Comparison of ENCODE assay signal across 1 cellular context in the genomic region with DNA sequence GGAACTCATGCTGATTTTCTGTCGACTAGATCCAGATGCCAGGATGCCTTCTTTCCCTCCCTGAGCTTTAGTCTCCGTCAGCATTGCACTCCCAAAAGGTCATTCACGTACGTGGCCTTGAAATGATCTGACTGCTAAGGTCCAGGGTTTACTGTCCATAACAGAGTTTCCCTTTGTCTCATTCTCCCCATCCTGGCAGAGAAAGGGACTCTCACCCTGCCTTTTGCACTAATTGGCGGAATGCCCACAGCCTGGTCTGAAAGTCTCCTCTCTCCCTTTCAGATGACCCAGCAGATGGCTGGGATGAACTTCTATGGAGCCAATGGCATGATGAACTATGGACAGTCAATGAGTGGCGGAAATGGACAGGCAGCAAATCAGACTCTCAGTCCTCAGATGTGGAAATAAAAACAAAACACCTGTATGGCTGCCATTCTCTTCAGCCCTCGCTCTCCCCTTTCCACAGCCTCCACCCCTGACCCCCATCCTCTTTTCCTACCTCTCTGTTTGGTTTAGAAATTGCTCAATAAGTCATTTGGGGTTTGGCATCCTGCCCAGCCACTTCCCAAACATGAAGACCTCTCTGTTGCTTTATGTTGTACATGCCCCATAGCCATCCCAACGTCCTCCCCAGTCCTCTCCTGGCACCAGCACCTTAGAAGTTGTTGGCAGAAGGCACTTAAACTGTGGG.
TF ChIP-seq lines count a peak whose summit lies in the region.

No MANE protein-coding gene starts in this region.

TF ChIP-seq in HepG2, 621 proteins besides CTCF, POLR2A, EP300 and RAD21 (continued from another document and continues in another):
- TF ChIP-seq HMGXB4 (CRISPR knock-in tag; IDR thresholded peaks at IDR 0.05; ENCODE audit: borderline replicate concordance in 1 of 2, low read depth in 1 of 2) (peak; percentile 27 to 47; a peak in 2 of 4 replicates), GATAD2A (CRISPR knock-in tag; IDR thresholded peaks at IDR 0.05) (peak; percentile 86), ZNF432 (CRISPR knock-in tag; IDR thresholded peaks at IDR 0.05; ENCODE audit: borderline replicate concordance) (no peak), PTBP1 (IDR thresholded peaks at IDR 0.05; ENCODE audit: low read depth, low read length, poor library complexity, severe bottlenecking) (no peak), U2AF1 (optimal IDR thresholded peaks at IDR 0.05; ENCODE audit: low read depth, low read length) (peak; percentile 58), ZSCAN30 (CRISPR knock-in tag; IDR thresholded peaks at IDR 0.05) (no peak), SP5 (CRISPR knock-in tag; IDR thresholded peaks at IDR 0.05; ENCODE audit: borderline replicate concordance, low read depth) (no peak), ISL2 (CRISPR knock-in tag; IDR thresholded peaks at IDR 0.05) (peak; percentile 88), POGZ (CRISPR knock-in tag; IDR thresholded peaks at IDR 0.05) (peak; percentile 87), TFDP2 (CRISPR knock-in tag; IDR thresholded peaks at IDR 0.05) (peak; percentile 49; the same call in 1 of the 2 replicates), MAFG (CRISPR knock-in tag; IDR thresholded peaks at IDR 0.05) (no peak), ZNF781 (CRISPR knock-in tag; IDR thresholded peaks at IDR 0.05; ENCODE audit: borderline replicate concordance, not compliant biosample characterization) (no peak), ZNF101 (CRISPR knock-in tag; IDR thresholded peaks at IDR 0.05; ENCODE audit: borderline replicate concordance, low read depth) (no peak), ZNF569 (CRISPR knock-in tag; IDR thresholded peaks at IDR 0.05; ENCODE audit: borderline replicate concordance) (no peak), SRSF4 (IDR thresholded peaks at IDR 0.05; ENCODE audit: low read depth, low read length, poor library complexity, severe bottlenecking) (no peak), ZMYM2 (CRISPR knock-in tag; IDR thresholded peaks at IDR 0.05) (peak; percentile 97), SMAD1 (CRISPR knock-in tag; IDR thresholded peaks at IDR 0.05; ENCODE audit: borderline replicate concordance, low read depth) (no peak), ZBTB46 (CRISPR knock-in tag; IDR thresholded peaks at IDR 0.05; ENCODE audit: borderline replicate concordance) (no peak), HES4 (CRISPR knock-in tag; IDR thresholded peaks at IDR 0.05; ENCODE audit: borderline replicate concordance) (no peak), ARID2 (CRISPR knock-in tag; IDR thresholded peaks at IDR 0.05; ENCODE audit: borderline replicate concordance) (no peak), ZNF350 (CRISPR knock-in tag; IDR thresholded peaks at IDR 0.05; ENCODE audit: borderline replicate concordance, low read depth) (peak; percentile 73), SNAPC5 (CRISPR knock-in tag; IDR thresholded peaks at IDR 0.05; ENCODE audit: borderline replicate concordance) (no peak), GABPA (IDR thresholded peaks at IDR 0.05; ENCODE audit: low read depth, low read length) (no peak), GABPA (CRISPR knock-in tag; IDR thresholded peaks at IDR 0.05; ENCODE audit: low read depth) (peak; percentile 71; the same call in 1 of the 2 replicates), SYNCRIP (IDR thresholded peaks at IDR 0.05; ENCODE audit: insufficient read depth, low read depth, low read length) (no peak), ATF4 (CRISPR knock-in tag; IDR thresholded peaks at IDR 0.05) (peak in 1 of 2 experiments; percentile 54; a peak in 1 of 4 replicates), ZNF558 (CRISPR knock-in tag; IDR thresholded peaks at IDR 0.05; ENCODE audit: borderline replicate concordance) (no peak), ZNF263 (CRISPR knock-in tag; IDR thresholded peaks at IDR 0.05) (peak; percentile 99), TAF15 (IDR thresholded peaks at IDR 0.05; ENCODE audit: low read depth, low read length, poor library complexity, severe bottlenecking) (no peak), THAP8 (CRISPR knock-in tag; IDR thresholded peaks at IDR 0.05; ENCODE audit: borderline replicate concordance) (no peak), ZNF782 (CRISPR knock-in tag; IDR thresholded peaks at IDR 0.05; ENCODE audit: borderline replicate concordance) (no peak), TEAD3 (CRISPR knock-in tag; optimal IDR thresholded peaks at IDR 0.05; ENCODE audit: borderline replicate concordance) (peak; percentile 53), TEAD2 (CRISPR knock-in tag; IDR thresholded peaks at IDR 0.05) (no peak), HMGA1 (CRISPR knock-in tag; conservative IDR thresholded peaks at IDR 0.05) (no peak), ZNF17 (CRISPR knock-in tag; IDR thresholded peaks at IDR 0.05) (no peak), KLF12 (CRISPR knock-in tag; IDR thresholded peaks at IDR 0.05; ENCODE audit: borderline replicate concordance) (peak; percentile 57; the same call in 1 of the 2 replicates), KLF15 (CRISPR knock-in tag; IDR thresholded peaks at IDR 0.05; ENCODE audit: borderline replicate concordance) (no peak), AGO1 (IDR thresholded peaks at IDR 0.05; ENCODE audit: low read depth, low read length, poor library complexity, severe bottlenecking) (no peak), GZF1 (CRISPR knock-in tag; IDR thresholded peaks at IDR 0.05) (no peak), ZNF704 (CRISPR knock-in tag; IDR thresholded peaks at IDR 0.05; ENCODE audit: borderline replicate concordance) (no peak), KDM3A (CRISPR knock-in tag; IDR thresholded peaks at IDR 0.05; ENCODE audit: low read depth) (peak; percentile 65; the same call in 1 of the 2 replicates), NBN (conservative IDR thresholded peaks at IDR 0.05) (no peak), BRD4 (CRISPR knock-in tag; IDR thresholded peaks at IDR 0.05) (no peak; the same call in none of the 2 replicates)
- TF ChIP-seq, protein P1, sequence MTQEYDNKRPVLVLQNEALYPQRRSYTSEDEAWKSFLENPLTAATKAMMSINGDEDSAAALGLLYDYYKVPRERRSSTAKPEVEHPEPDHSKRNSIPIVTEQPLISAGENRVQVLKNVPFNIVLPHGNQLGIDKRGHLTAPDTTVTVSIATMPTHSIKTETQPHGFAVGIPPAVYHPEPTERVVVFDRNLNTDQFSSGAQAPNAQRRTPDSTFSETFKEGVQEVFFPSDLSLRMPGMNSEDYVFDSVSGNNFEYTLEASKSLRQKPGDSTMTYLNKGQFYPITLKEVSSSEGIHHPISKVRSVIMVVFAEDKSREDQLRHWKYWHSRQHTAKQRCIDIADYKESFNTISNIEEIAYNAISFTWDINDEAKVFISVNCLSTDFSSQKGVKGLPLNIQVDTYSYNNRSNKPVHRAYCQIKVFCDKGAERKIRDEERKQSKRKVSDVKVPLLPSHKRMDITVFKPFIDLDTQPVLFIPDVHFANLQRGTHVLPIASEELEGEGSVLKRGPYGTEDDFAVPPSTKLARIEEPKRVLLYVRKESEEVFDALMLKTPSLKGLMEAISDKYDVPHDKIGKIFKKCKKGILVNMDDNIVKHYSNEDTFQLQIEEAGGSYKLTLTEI (CRISPR knock-in tag; conservative IDR thresholded peaks at IDR 0.05), result no peak
- TF ChIP-seq, protein P2, sequence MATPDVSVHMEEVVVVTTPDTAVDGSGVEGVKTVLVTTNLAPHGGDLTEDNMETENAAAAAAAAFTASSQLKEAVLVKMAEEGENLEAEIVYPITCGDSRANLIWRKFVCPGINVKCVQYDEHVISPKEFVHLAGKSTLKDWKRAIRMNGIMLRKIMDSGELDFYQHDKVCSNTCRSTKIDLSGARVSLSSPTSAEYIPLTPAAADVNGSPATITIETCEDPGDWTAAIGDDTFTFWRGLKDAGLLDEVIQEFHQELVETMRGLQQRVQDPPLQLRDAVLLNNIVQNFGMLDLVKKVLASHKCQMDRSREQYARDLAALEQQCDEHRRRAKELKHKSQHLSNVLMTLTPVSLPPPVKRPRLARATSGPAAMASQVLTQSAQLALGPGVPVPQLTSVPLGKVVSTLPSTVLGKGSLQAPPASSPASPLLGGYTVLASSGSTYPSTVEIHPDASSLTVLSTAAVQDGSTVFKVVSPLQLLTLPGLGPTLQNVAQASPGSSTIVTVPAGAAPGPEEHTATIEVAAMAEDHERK (CRISPR knock-in tag; IDR thresholded peaks at IDR 0.05; ENCODE audit: low read depth), result no peak
- TF ChIP-seq, protein P3, sequence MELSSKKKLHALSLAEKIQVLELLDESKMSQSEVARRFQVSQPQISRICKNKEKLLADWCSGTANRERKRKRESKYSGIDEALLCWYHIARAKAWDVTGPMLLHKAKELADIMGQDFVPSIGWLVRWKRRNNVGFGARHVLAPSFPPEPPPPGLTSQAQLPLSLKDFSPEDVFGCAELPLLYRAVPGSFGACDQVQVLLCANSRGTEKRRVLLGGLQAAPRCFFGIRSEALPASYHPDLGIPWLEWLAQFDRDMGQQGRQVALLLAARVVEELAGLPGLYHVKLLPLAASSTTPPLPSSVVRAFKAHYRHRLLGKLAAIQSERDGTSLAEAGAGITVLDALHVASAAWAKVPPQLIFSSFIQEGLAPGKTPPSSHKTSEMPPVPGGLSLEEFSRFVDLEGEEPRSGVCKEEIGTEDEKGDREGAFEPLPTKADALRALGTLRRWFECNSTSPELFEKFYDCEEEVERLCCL (CRISPR knock-in tag; IDR thresholded peaks at IDR 0.05; ENCODE audit: borderline replicate concordance), result no peak
- TF ChIP-seq, protein P4, sequence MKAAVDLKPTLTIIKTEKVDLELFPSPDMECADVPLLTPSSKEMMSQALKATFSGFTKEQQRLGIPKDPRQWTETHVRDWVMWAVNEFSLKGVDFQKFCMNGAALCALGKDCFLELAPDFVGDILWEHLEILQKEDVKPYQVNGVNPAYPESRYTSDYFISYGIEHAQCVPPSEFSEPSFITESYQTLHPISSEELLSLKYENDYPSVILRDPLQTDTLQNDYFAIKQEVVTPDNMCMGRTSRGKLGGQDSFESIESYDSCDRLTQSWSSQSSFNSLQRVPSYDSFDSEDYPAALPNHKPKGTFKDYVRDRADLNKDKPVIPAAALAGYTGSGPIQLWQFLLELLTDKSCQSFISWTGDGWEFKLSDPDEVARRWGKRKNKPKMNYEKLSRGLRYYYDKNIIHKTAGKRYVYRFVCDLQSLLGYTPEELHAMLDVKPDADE (CRISPR knock-in tag; IDR thresholded peaks at IDR 0.05), result no peak
- TF ChIP-seq, protein P5, sequence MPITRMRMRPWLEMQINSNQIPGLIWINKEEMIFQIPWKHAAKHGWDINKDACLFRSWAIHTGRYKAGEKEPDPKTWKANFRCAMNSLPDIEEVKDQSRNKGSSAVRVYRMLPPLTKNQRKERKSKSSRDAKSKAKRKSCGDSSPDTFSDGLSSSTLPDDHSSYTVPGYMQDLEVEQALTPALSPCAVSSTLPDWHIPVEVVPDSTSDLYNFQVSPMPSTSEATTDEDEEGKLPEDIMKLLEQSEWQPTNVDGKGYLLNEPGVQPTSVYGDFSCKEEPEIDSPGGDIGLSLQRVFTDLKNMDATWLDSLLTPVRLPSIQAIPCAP (CRISPR knock-in tag; IDR thresholded peaks at IDR 0.05; ENCODE audit: low read depth), result no peak
